1 cellular context compared by ENCODE assay signal in the genomic region with DNA sequence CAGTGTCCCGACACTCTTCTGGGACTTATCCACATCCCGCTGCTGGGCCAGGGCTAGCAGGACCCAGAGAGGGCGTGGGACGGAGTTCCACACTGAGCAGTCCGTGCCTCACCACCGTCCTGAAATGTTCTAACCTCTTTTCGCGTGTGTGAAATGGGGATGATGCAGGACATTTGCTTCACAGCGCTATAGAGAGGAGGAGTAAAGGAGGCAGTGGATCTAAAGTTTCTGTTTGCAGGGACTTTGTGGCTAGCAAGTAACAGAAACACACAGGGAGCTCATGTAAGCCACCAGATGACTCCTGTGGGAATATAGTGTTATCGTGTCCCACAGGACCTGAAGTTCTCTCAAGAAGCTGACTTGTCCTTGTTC.
TF ChIP-seq lines count a peak whose summit lies in the region.

No MANE protein-coding gene starts in this region.

TF ChIP-seq in K562, 482 proteins besides CTCF, POLR2A, EP300 and RAD21:
- TF ChIP-seq AFF4 (CRISPR knock-in tag; IDR thresholded peaks at IDR 0.05) (no peak), JUN (IDR thresholded peaks at IDR 0.05; ENCODE audit: borderline replicate concordance, low read depth, low read length) (no peak), JUN (CRISPR knock-in tag; IDR thresholded peaks at IDR 0.05; ENCODE audit: borderline replicate concordance) (0 out of 2 replicates have a peak, but pooled peaks have one; percentile 19), NR2F6 (CRISPR knock-in tag; IDR thresholded peaks at IDR 0.05) (no peak), TEAD1 (CRISPR knock-in tag; IDR thresholded peaks at IDR 0.05) (0 out of 4 replicates have a peak, but pooled peaks of 1 of the 2 experiments have one; percentile 29), KLF1 (tag; IDR thresholded peaks at IDR 0.05) (no peak)
